In the genomic region with DNA sequence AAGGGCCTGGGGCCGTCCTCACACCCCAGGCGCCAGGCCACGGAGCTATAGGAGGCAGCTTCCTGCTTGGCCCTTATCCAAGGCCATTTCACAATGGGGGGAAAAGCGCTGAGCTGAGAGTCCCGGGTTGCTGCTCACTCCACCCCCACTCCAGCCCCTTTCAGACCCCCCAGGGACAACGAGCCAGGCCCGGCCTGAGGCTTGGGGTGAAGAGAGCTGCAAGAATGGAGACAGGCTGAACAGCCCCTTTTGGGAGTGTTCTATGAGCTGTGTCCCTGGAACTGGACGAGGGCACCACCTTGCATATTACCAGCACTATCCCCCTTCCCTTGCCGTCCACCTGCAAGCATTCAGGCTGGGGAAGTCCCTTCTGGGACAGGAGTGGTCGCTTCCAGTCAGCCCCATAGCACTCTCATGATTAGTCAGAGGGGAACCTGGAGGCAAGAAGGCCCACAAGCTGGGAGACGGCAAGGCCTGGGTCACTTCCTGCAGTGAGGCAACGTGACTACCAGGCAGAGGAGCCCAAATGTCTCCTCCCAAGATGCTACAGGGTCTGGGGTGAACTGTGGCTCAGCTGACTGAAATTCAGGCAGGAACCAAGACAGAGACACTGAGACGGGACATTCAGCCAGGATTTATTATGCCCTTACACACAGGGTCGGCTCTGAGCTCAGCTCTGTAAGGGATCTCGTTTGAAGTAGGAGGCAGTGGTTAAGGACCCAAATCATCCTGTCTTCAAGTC, we compare ENCODE assay signal across 8 cellular contexts. TPM values are rescaled to one million over a fixed set of nuclear protein-coding genes. Genes with fewer than 3 reads are reported as not detected.
DNase-seq lines count a peak whose midpoint lies in the region; ATAC-seq and TF ChIP-seq lines count a peak whose summit lies in the region.

No MANE protein-coding gene starts in this region.

- peak overlapping the region; percentile 72 for H3K27ac ChIP-seq in lower lobe of right lung

- H3K36me3 Mint-ChIP-seq in brain: no peaks in the 10 kb centered on the region
- H3K36me3 Mint-ChIP-seq in stimulated activated memory B cell treated with anti-CD40 and anti-IgM and Interleukin-4, amounts not matched to agents 10 μg/mL and 1 μg/mL and 100 μg/mL, for 72 hours: peaks cover 13% of the 10 kb centered on the region

- H3K36me3 ChIP-seq in lower lobe of right lung: no peaks in the 10 kb centered on the region

- no peak for TF ChIP-seq CTCF in brain (conservative IDR thresholded peaks at IDR 0.05)
- no peak for TF ChIP-seq CTCF in lower lobe of right lung (IDR thresholded peaks at IDR 0.05)

- no peaks in the 10 kb centered on the region for H3K9me3 ChIP-seq in lower lobe of right lung

- H3K27me3 ChIP-seq in lower lobe of right lung (ENCODE audit: low read depth): no peaks in the 10 kb centered on the region

- peaks cover 51% of the 10 kb centered on the region for H3K4me1 ChIP-seq in lower lobe of right lung

- DNase-seq in AG20443 (ENCODE audit: low spot score) (peak; percentile 45), SKM-1 (lab: John Stamatoyannopoulos, UW; ENCODE audit: unreplicated experiment) (peak; percentile 23), lower lobe of right lung (peak; percentile 78), NCI-H187 treated with DMSO at 0.1 percent for 48 hours (lab: John Stamatoyannopoulos, UW) (no peak)

- H3K4me1 Mint-ChIP-seq in brain: peaks cover 45% of the 10 kb centered on the region
- peaks cover 75% of the 10 kb centered on the region for H3K4me1 Mint-ChIP-seq in stimulated activated memory B cell treated with anti-CD40 and anti-IgM and Interleukin-4, amounts not matched to agents 10 μg/mL and 1 μg/mL and 100 μg/mL, for 72 hours

- H3K4me3 Mint-ChIP-seq in brain: no peak overlapping the region
- peak overlapping the region; percentile 50 for H3K4me3 Mint-ChIP-seq in stimulated activated memory B cell treated with anti-CD40 and anti-IgM and Interleukin-4, amounts not matched to agents 10 μg/mL and 1 μg/mL and 100 μg/mL, for 72 hours

- intact Hi-C loops in lower lobe of right lung (cut with DNase I): loop anchor here (10.0 kb wide), 2 partner anchors 57 to 227 kb away; partner anchors contain the start of gene BMF

- peaks cover 3% of the 10 kb centered on the region for H3K27me3 Mint-ChIP-seq in brain
- no peaks in the 10 kb centered on the region for H3K27me3 Mint-ChIP-seq in stimulated activated memory B cell treated with anti-CD40 and anti-IgM and Interleukin-4, amounts not matched to agents 10 μg/mL and 1 μg/mL and 100 μg/mL, for 72 hours

- no peaks in the 10 kb centered on the region for H3K9me3 Mint-ChIP-seq in brain
- no peaks in the 10 kb centered on the region for H3K9me3 Mint-ChIP-seq in stimulated activated memory B cell treated with anti-CD40 and anti-IgM and Interleukin-4, amounts not matched to agents 10 μg/mL and 1 μg/mL and 100 μg/mL, for 72 hours

- ATAC-seq in GM19025 (IDR thresholded peaks at IDR 0.05; ENCODE audit: low read depth, unreplicated experiment): peak; percentile 44
- peak; percentile 61 for ATAC-seq in HG03432 (IDR thresholded peaks at IDR 0.05; ENCODE audit: unreplicated experiment)
- peak; percentile 70 to 71 for ATAC-seq in lower lobe of right lung
- ATAC-seq in stimulated activated memory B cell treated with anti-CD40 and anti-IgM and Interleukin-4, amounts not matched to agents 10 μg/mL and 1 μg/mL and 100 μg/mL, for 72 hours: peak; percentile 81

- peak overlapping the region in 3 of 5 experiments; percentile 11 to 49 (median 33) for H3K27ac Mint-ChIP-seq in brain
- peak overlapping the region; percentile 97 for H3K27ac Mint-ChIP-seq in stimulated activated memory B cell treated with anti-CD40 and anti-IgM and Interleukin-4, amounts not matched to agents 10 μg/mL and 1 μg/mL and 100 μg/mL, for 72 hours

- H3K4me3 ChIP-seq in lower lobe of right lung: no peak overlapping the region

RNA-seq across cellular contexts. Expression of gene SRP14, which starts 8.6 kb away (rescaled TPM):
- 457 TPM for polyA plus RNA-seq in brain (ENCODE audit: insufficient read depth, low read depth, low replicate concordance)
- 138 TPM for total RNA-seq in lower lobe of right lung
